ENCODE assay signal across 8 cellular contexts in the genomic region with DNA sequence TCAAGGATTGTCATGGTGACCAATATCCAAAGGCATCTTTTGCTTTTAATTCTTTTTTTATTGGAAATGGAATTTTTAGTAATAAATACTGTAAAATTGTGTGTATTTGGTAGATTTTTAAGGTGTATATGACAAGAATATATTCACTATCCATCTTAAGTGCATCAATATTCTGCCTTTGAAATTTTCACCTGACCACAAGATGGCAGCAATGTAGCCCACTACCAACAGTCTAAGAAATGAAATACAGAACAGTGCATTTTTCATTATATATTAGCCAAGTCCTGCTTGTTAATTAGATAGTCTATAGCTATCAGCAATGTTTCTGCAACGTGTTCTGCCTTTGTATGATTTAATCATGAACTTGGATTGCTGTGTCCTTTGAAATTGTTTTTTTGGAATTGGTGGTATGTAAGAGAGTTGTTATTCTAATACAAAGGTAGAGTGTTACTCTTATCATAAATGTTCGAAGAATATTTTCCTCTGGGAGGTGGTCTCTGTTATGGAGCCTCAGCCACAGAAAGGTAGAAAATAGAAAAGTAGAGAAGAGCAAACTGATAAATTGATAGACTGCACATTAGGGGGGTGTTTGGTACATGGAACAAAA. TPM values are rescaled to one million over a fixed set of nuclear protein-coding genes. Genes with fewer than 3 reads are reported as not detected.
DNase-seq lines count a peak whose midpoint lies in the region; ATAC-seq, FAIRE-seq and TF ChIP-seq lines count a peak whose summit lies in the region.

No MANE protein-coding gene starts in this region.

- TF ChIP-seq CTCF in bronchial epithelial cell (IDR thresholded peaks at IDR 0.05; ENCODE audit: insufficient read depth, low read length, severe bottlenecking), result peak; percentile 32

- no peak overlapping the region for H3K4me3 ChIP-seq in bronchial epithelial cell (ENCODE audit: low read depth, low read length)

- no peaks in the 10 kb centered on the region for H3K36me3 ChIP-seq in bronchial epithelial cell (ENCODE audit: control insufficient read depth, insufficient read depth, low read length)

- FAIRE-seq in bronchial epithelial cell (lab: Jason Lieb, UNC), result no peak

- ATAC-seq in GM18909 (IDR thresholded peaks at IDR 0.05; ENCODE audit: poor library complexity, unreplicated experiment), result peak; percentile 70
- ATAC-seq in HG02870 (IDR thresholded peaks at IDR 0.05; ENCODE audit: unreplicated experiment), result no peak
- ATAC-seq in HG02571 (IDR thresholded peaks at IDR 0.05; ENCODE audit: unreplicated experiment), result no peak
- ATAC-seq in HG03196 (IDR thresholded peaks at IDR 0.05; ENCODE audit: unreplicated experiment), result no peak

- DNase-seq in DMS53 (lab: John Stamatoyannopoulos, UW), result peak; percentile 47
- DNase-seq in NAMALWA (ENCODE audit: low spot score), result peak; percentile 60
- DNase-seq in bronchial epithelial cell (ENCODE audit: low read depth), result peak; percentile 46
- DNase-seq in lung microvascular endothelial cell (ENCODE audit: low read depth in 2 of 2), result peak; percentile 55 to 65

- H3K27me3 ChIP-seq in bronchial epithelial cell (ENCODE audit: control insufficient read depth, insufficient read depth, low read length), result peaks cover 1% of the 10 kb centered on the region

RNA-seq across cellular contexts. Expression of a gene that starts 38.2 kb away (rescaled TPM):
- not detected in 2 replicates for total RNA-seq in bronchial epithelial cell
- total RNA-seq in lung microvascular endothelial cell, result not detected in 2 replicates
